In genomic region chr2:126655500-126656310, GRCh38 we compare ENCODE assay signal across 8 cellular contexts.
DNase-seq lines count a peak whose midpoint lies in the region; ATAC-seq lines count a peak whose summit lies in the region.

TSS of gene GYPC (plus strand) at chr2:126656158. CDS start at chr2:126656264, 106 bp downstream.

- peak within 1 kb of the TSS; percentile 83 for H3K4me3 ChIP-seq in effector memory CD4-positive, alpha-beta T cell (ENCODE audit: insufficient read depth, low read depth, low read length, poor library complexity, severe bottlenecking)

- H3K36me3 ChIP-seq in effector memory CD4-positive, alpha-beta T cell (ENCODE audit: control insufficient read depth, insufficient read depth, low read length): no peaks in the 10 kb centered on the region

- peak within 1 kb of the TSS; percentile 77 for H3K27ac ChIP-seq in effector memory CD4-positive, alpha-beta T cell (ENCODE audit: insufficient read depth, low read length, poor library complexity, severe bottlenecking)

- H3K27me3 ChIP-seq in effector memory CD4-positive, alpha-beta T cell (replicated peaks; ENCODE audit: control insufficient read depth, insufficient read depth, low read length, poor library complexity, severe bottlenecking): no peaks in the 10 kb centered on the region

- peaks cover 27% of the 10 kb centered on the region for H3K4me1 ChIP-seq in effector memory CD4-positive, alpha-beta T cell (ENCODE audit: control insufficient read depth, insufficient read depth, low read length, poor library complexity, severe bottlenecking)

- ATAC-seq in GM19397 (IDR thresholded peaks at IDR 0.05; ENCODE audit: unreplicated experiment) (peak; percentile 42), HG03457 (IDR thresholded peaks at IDR 0.05; ENCODE audit: unreplicated experiment) (peak; percentile 30)

- H3K9me3 ChIP-seq in effector memory CD4-positive, alpha-beta T cell (ENCODE audit: control insufficient read depth, low read length): no peaks in the 10 kb centered on the region

- DNase-seq in C1 segment of cervical spinal cord (lab: John Stamatoyannopoulos, UW): peak in 8 of 14 donors; percentile 25 to 51 (median 34)
- DNase-seq in activated CD4-positive, alpha-beta T cell treated with anti-CD3 and anti-CD28 coated beads for 48 hours: peak; percentile 63
- DNase-seq in effector memory CD4-positive, alpha-beta T cell: peak; percentile 24 to 35 (median 32)
- DNase-seq in medulla oblongata (ENCODE audit: extremely low spot score): peak; percentile 54
- DNase-seq in stromal cell of bone marrow (ENCODE audit: low read depth): peak; percentile 50
- no peak for DNase-seq in NCI-H2081 (lab: John Stamatoyannopoulos, UW)

Comparison
In these comparisons a context has a peak if more than half of its experiments do, and no peak if none do; other contexts are left out.
1. DNase-seq: peak in C1 segment of cervical spinal cord (8 of 14), activated CD4-positive, alpha-beta T cell treated with anti-CD3 and anti-CD28 coated beads for 48 hours (single experiment), effector memory CD4-positive, alpha-beta T cell (3 of 3), medulla oblongata (single experiment) and stromal cell of bone marrow (single experiment); none in NCI-H2081 (0 of 2).